ENCODE assay signal across 27 cellular contexts in genomic region chr3:196736670-196737374, GRCh38. TPM values are rescaled to one million over a fixed set of nuclear protein-coding genes. Genes with fewer than 3 reads are reported as not detected.
DNase-seq lines count a peak whose midpoint lies in the region; ATAC-seq, FAIRE-seq and TF ChIP-seq lines count a peak whose summit lies in the region.
"Had no signal": no experiment of that assay in that cellular context is flagged by ENCODE, and none has a peak within 500 bp of the region (broad histone marks: within the 10 kb centered on the region; RNA-seq: fewer than 3 reads in every experiment).

No MANE protein-coding gene starts in this region.

- FAIRE-seq in HepG2 (lab: Jason Lieb, UNC): no peak
- FAIRE-seq: A549, G401.6, GM12878, RCC 7860 had no signal

- H2BK5ac ChIP-seq in trophoblast cell (ENCODE audit: low read depth, low read length, poor library complexity): no peak overlapping the region

- H3K27me3 Mint-ChIP-seq in T-helper 17 cell: no peaks in the 10 kb centered on the region
- H3K27me3 Mint-ChIP-seq in central memory CD8-positive, alpha-beta T cell: no peaks in the 10 kb centered on the region
- H3K27me3 Mint-ChIP-seq: CD4-positive, alpha-beta memory T cell had no signal

- no peaks in the 10 kb centered on the region for H3K9me3 Mint-ChIP-seq in central memory CD8-positive, alpha-beta T cell
- H3K9me3 Mint-ChIP-seq: CD4-positive, alpha-beta memory T cell had no signal

- TF ChIP-seq EP300 in HepG2 (IDR thresholded peaks at IDR 0.05; ENCODE audit: low read depth in 2 of 2, low read length in 2 of 2): peak in 1 of 2 experiments; percentile 61; a peak in 1 of 4 replicates
- TF ChIP-seq EP300 in HepG2 (CRISPR knock-in tag; IDR thresholded peaks at IDR 0.05; ENCODE audit: borderline replicate concordance): peak; percentile 38; the same call in 1 of the 2 replicates

- peaks cover 10% of the 10 kb centered on the region for H3K79me1 ChIP-seq in trophoblast cell (ENCODE audit: low read length)

- no peak overlapping the region for H3K14ac ChIP-seq in trophoblast cell (ENCODE audit: low read length)

- H2BK120ac ChIP-seq in trophoblast cell (ENCODE audit: insufficient read depth, low read length, poor library complexity): no peak overlapping the region

- H3K27me3 ChIP-seq in HepG2 (ENCODE audit: control insufficient read depth in 1 of 2, insufficient read depth in 2 of 2, low read length in 2 of 2) (no peaks in the 10 kb centered on the region; a peak in 1 of 5 replicates), right lobe of liver (no peaks in the 10 kb centered on the region), trophoblast cell (ENCODE audit: insufficient read depth, low read length) (no peaks in the 10 kb centered on the region), left lung (no peaks in the 10 kb centered on the region), ascending aorta (no peaks in the 10 kb centered on the region)
- H3K27me3 ChIP-seq: BLaER1 treated with 17β-estradiol and CSF1 and Interleukin-3, amounts not matched to agents 10 nM and 100 nM had no signal

- peaks cover 6% of the 10 kb centered on the region for H4K20me1 ChIP-seq in HepG2 (ENCODE audit: insufficient read depth, low read length)

- CTCF ChIA-PET in HepG2 (lab: Yijun Ruan, JAX; ENCODE audit: low intra/inter-chr PET ratio, low total read pairs): no interaction called here

- no peak overlapping the region for H4K8ac ChIP-seq in trophoblast cell (ENCODE audit: low read depth, low read length)

- no peaks in the 10 kb centered on the region for H3K9me3 ChIP-seq in HepG2 (ENCODE audit: low read length)
- H3K9me3 ChIP-seq in right lobe of liver: no peaks in the 10 kb centered on the region
- no peaks in the 10 kb centered on the region for H3K9me3 ChIP-seq in T-helper 17 cell (ENCODE audit: control insufficient read depth, low read length, poor library complexity, severe bottlenecking)
- no peaks in the 10 kb centered on the region for H3K9me3 ChIP-seq in trophoblast cell (ENCODE audit: insufficient read depth, low read depth, low read length)
- no peaks in the 10 kb centered on the region for H3K9me3 ChIP-seq in left lung
- H3K9me3 ChIP-seq in ascending aorta: no peaks in the 10 kb centered on the region
- H3K9me3 ChIP-seq: A549 had no signal

- POLR2A ChIA-PET in HepG2 (lab: Yijun Ruan, JAX): interaction anchor here (0.7 to 1.1 kb wide), 2 partner anchors 24 to 25 kb away, joined by 3 to 4 read pairs; partner anchors contain the start of genes CEP19 and PIGX

- H2AK5ac ChIP-seq in trophoblast cell (ENCODE audit: low read length): no peak overlapping the region

- no peak overlapping the region for H3K4me3 Mint-ChIP-seq in T-helper 17 cell
- no peak overlapping the region for H3K4me3 Mint-ChIP-seq in central memory CD8-positive, alpha-beta T cell
- H3K4me3 Mint-ChIP-seq: CD4-positive, alpha-beta memory T cell had no signal

- H4K91ac ChIP-seq in trophoblast cell (ENCODE audit: low read depth, low read length): no peak overlapping the region

- no peak overlapping the region for H3K18ac ChIP-seq in trophoblast cell (ENCODE audit: low read length)

- H3K36me3 ChIP-seq in HepG2 (replicated peaks in 1 of 2; ENCODE audit: control insufficient read depth in 1 of 2, insufficient read depth in 2 of 2, low read length in 2 of 2) (0 out of 5 replicates have a peak, but pooled peaks cover 0 to 2% of the 10 kb centered on the region in 2 experiments), right lobe of liver (no peaks in the 10 kb centered on the region), trophoblast cell (ENCODE audit: control insufficient read depth in 1 of 2, insufficient read depth in 2 of 2, low read length in 2 of 2) (peaks cover 0 to 2% of the 10 kb centered on the region in 2 experiments), left lung (peaks cover 0 to 10% of the 10 kb centered on the region in 2 donors), ascending aorta (no peaks in the 10 kb centered on the region)

- H3K4ac ChIP-seq in trophoblast cell (ENCODE audit: low read depth, low read length): no peak overlapping the region

- peak overlapping the region; percentile 35 for H3K27ac ChIP-seq in HepG2 (ENCODE audit: extremely low read length, insufficient read depth, low read length)
- H3K27ac ChIP-seq in right lobe of liver: no peak overlapping the region
- H3K27ac ChIP-seq in trophoblast cell (ENCODE audit: low read depth, low read length): no peak overlapping the region
- H3K27ac ChIP-seq in left lung: no peak overlapping the region
- H3K27ac ChIP-seq in ascending aorta: no peak overlapping the region
- H3K27ac ChIP-seq: A549; BLaER1 treated with 17β-estradiol and CSF1 and Interleukin-3, amounts not matched to agents 10 nM and 100 nM; HL-60; SK-N-MC had no signal

- no peak overlapping the region for H3K23ac ChIP-seq in trophoblast cell (ENCODE audit: low read length)

- H2AFZ ChIP-seq in HepG2 (ENCODE audit: low read length) (no peak overlapping the region), trophoblast cell (ENCODE audit: insufficient read depth, low read length, poor library complexity) (no peak overlapping the region)

- H3K27ac Mint-ChIP-seq in T-helper 17 cell: peak overlapping the region; percentile 64
- H3K27ac Mint-ChIP-seq in central memory CD8-positive, alpha-beta T cell (ENCODE audit: low read depth): peak overlapping the region; percentile 61

- no peak overlapping the region for H3K9ac ChIP-seq in HepG2 (ENCODE audit: insufficient read depth, low read depth, low read length)
- no peak overlapping the region for H3K9ac ChIP-seq in trophoblast cell (ENCODE audit: low read length)
- H3K9ac ChIP-seq: BLaER1 treated with 17β-estradiol and CSF1 and Interleukin-3, amounts not matched to agents 10 nM and 100 nM had no signal

- H3K4me2 ChIP-seq in HepG2 (ENCODE audit: low read depth, low read length): peak overlapping the region; percentile 26; the same call in 1 of the 2 replicates
- H3K4me2 ChIP-seq in trophoblast cell (ENCODE audit: low read length): no peak overlapping the region
- H3K4me2 ChIP-seq: A549; BLaER1 treated with 17β-estradiol and CSF1 and Interleukin-3, amounts not matched to agents 10 nM and 100 nM had no signal

- WGBS in HepG2 (ENCODE audit: low lambda C conversion rate): 43% methylated on average over 4 of the region's 4 CpGs
- WGBS in right lobe of liver (ENCODE audit: insufficient coverage, low coverage, low lambda C conversion rate, missing lambda C conversion rate): 55% methylated on average over 4 of the region's 4 CpGs
- no CpG with 5 or more reads among the region's 4 CpGs for WGBS in trophoblast cell (ENCODE audit: extremely low coverage, insufficient coverage, insufficient read length)

- peaks cover 3% of the 10 kb centered on the region for H3K36me3 Mint-ChIP-seq in T-helper 17 cell (ENCODE audit: low read depth)
- peaks cover 18% of the 10 kb centered on the region for H3K36me3 Mint-ChIP-seq in central memory CD8-positive, alpha-beta T cell (ENCODE audit: insufficient read depth)

- ATAC-seq in HepG2 (no peak), right lobe of liver (no peak), T-helper 17 cell (no peak), left lung (no peak)
- ATAC-seq in central memory CD8-positive, alpha-beta T cell (replicated peaks; ENCODE audit: extremely low read depth, poor library complexity, severe bottlenecking): no peak
- ATAC-seq: A549, GM12878, HCT116 had no signal

- BruUV-seq in HepG2 (replicated peaks; lab: Mats Ljungman, UMichigan): no TSS peak

- peaks cover 20% of the 10 kb centered on the region for H3K79me2 ChIP-seq in HepG2 (ENCODE audit: insufficient read depth, low read length)
- peaks cover 12% of the 10 kb centered on the region for H3K79me2 ChIP-seq in trophoblast cell (ENCODE audit: control insufficient read depth, insufficient read depth, low read length, poor library complexity)

- no peak overlapping the region for H2BK12ac ChIP-seq in trophoblast cell (ENCODE audit: low read length)

- in situ Hi-C loops in HepG2 (cut with HindIII; ENCODE audit: extremely low pct_ligation_motif_present, low pct_unique_long_range_greater_than_20kb): no loop called here

- H3K4me1 Mint-ChIP-seq in T-helper 17 cell: peaks cover 21% of the 10 kb centered on the region
- H3K4me1 Mint-ChIP-seq in central memory CD8-positive, alpha-beta T cell: peaks cover 26% of the 10 kb centered on the region

- no peak for TF ChIP-seq RAD21 in HepG2 (CRISPR knock-in tag; IDR thresholded peaks at IDR 0.05)

- TF ChIP-seq CTCF in HepG2 (CRISPR knock-in tag; IDR thresholded peaks at IDR 0.05) (no peak), right lobe of liver (IDR thresholded peaks at IDR 0.05) (no peak), left lung (IDR thresholded peaks at IDR 0.05) (no peak), ascending aorta (IDR thresholded peaks at IDR 0.05) (no peak)

- TF ChIP-seq POLR2A in HepG2 (IDR thresholded peaks at IDR 0.05; ENCODE audit: insufficient read depth in 1 of 2, low read depth in 2 of 2, low read length in 2 of 2) (no peak), right lobe of liver (IDR thresholded peaks at IDR 0.05) (no peak)

- H4K12ac ChIP-seq in trophoblast cell (ENCODE audit: low read depth, low read length): no peak overlapping the region

- intact Hi-C loops in HepG2 (cut with micrococcal nuclease; ENCODE audit: unreplicated experiment) (no loop called here), right lobe of liver (cut with DNase I) (no loop called here), left lung (cut with DNase I) (no loop called here), ascending aorta (cut with DNase I) (loop anchor here (5.0 kb wide), 1 partner anchor 205 kb away; the partner anchor contains the start of gene NCBP2)

- DNase-seq in HepG2 (ENCODE audit: low spot score): peak; percentile 80
- no peak for DNase-seq in right lobe of liver
- no peak for DNase-seq in T-helper 17 cell
- DNase-seq in central memory CD8-positive, alpha-beta T cell (ENCODE audit: low spot score in 2 of 2): no peak
- peak; percentile 37 to 93 for DNase-seq in trophoblast cell
- no peak for DNase-seq in GM03348 (ENCODE audit: low spot score)
- DNase-seq in left lung: no peak
- DNase-seq in ascending aorta (ENCODE audit: low spot score in 2 of 2): no peak
- DNase-seq: AML-193; CD4-positive, alpha-beta memory T cell; COR-L47; GOT3; Karpas-422; NCI-H1092; NCI-H187 treated with DMSO at 0.1 percent for 48 hours; NCI-H2171 treated with DMSO at 0.1 percent for 48 hours; NCI-H345; NCI-H524; SIG-M5 had no signal

- H3K4me3 ChIP-seq in HepG2 (replicated peaks in 1 of 3; ENCODE audit: insufficient read depth in 1 of 3, low read depth in 2 of 3, low read length in 3 of 3): no peak overlapping the region
- H3K4me3 ChIP-seq in right lobe of liver: no peak overlapping the region
- H3K4me3 ChIP-seq in trophoblast cell (ENCODE audit: low read depth, low read length): no peak overlapping the region
- H3K4me3 ChIP-seq in left lung: no peak overlapping the region
- no peak overlapping the region for H3K4me3 ChIP-seq in ascending aorta
- H3K4me3 ChIP-seq: A549; BLaER1 treated with 17β-estradiol and CSF1 and Interleukin-3, amounts not matched to agents 10 nM and 100 nM; GM12878; SK-N-MC had no signal

- H3K4me1 ChIP-seq in HepG2 (ENCODE audit: insufficient read depth, low read length) (peaks cover 41% of the 10 kb centered on the region), right lobe of liver (peaks cover 0 to 7% (median 2%) of the 10 kb centered on the region in 4 donors), trophoblast cell (ENCODE audit: control insufficient read depth in 1 of 2, insufficient read depth in 2 of 2, low read length in 2 of 2) (no peaks in the 10 kb centered on the region), left lung (peaks cover 0 to 13% of the 10 kb centered on the region in 2 donors), ascending aorta (peaks cover 4 to 6% of the 10 kb centered on the region in 2 donors)

RNA-seq across cellular contexts. Expression of gene PAK2, which starts 2.8 kb away (rescaled TPM):
- total RNA-seq in HepG2 (2016; rRNA removed; fragmentation: Illumina TruSeq; extraction: Trizol) (24.7 and 52.5 TPM in 2 replicates), right lobe of liver (10 to 100 TPM; 35.7 to 59.6 (median 42.0) TPM), T-helper 17 cell (10 to 100 TPM; 70.6 to 80.0 TPM), left lung (10 to 100 TPM; 71.6 to 87.1 TPM), ascending aorta (24.4 TPM)
- 29.7 and 29.8 TPM in 2 replicates for total RNA-seq in HepG2 (2016; cell fraction: cytosol; rRNA removed; fragmentation: Illumina TruSeq; extraction: Trizol; ENCODE audit: low read depth)
- total RNA-seq in HepG2 (2016; cell fraction: insoluble cytoplasmic fraction; rRNA removed; fragmentation: Illumina TruSeq; extraction: Trizol): 25.8 and 50.8 TPM in 2 replicates
- total RNA-seq in HepG2 (2016; cell fraction: membrane; rRNA removed; fragmentation: Illumina TruSeq; extraction: Trizol): 26.7 and 27.3 TPM in 2 replicates
- 21.3 and 28.8 TPM in 2 replicates for total RNA-seq in HepG2 (2016; cell fraction: nucleus; rRNA removed; fragmentation: Illumina TruSeq; extraction: Trizol)
- 20.7 and 23.0 TPM in 2 replicates for polyA plus RNA-seq in HepG2 (2011; rRNA removed)
- polyA plus RNA-seq in HepG2 (2011; cell fraction: cytosol; rRNA removed): 17.8 and 24.1 TPM in 2 replicates
- 6.9 and 11.2 TPM in 2 replicates for polyA plus RNA-seq in HepG2 (2011; cell fraction: nucleus; rRNA removed)
- 46.1 and 48.3 TPM in 2 replicates for polyA plus RNA-seq in HepG2 (2012)
- polyA plus RNA-seq in HepG2 (2016; cell fraction: cytosol; fragmentation: Illumina TruSeq; extraction: Trizol; ENCODE audit: low read depth): 3.5 TPM in 2 replicates
- polyA plus RNA-seq in HepG2 (2016; cell fraction: insoluble cytoplasmic fraction; fragmentation: Illumina TruSeq; extraction: Trizol; ENCODE audit: low read depth): 52.9 and 62.1 TPM in 2 replicates
- 13.7 and 14.3 TPM in 2 replicates for polyA plus RNA-seq in HepG2 (2016; cell fraction: membrane; fragmentation: Illumina TruSeq; extraction: Trizol; ENCODE audit: low read depth)
- 27.3 and 28.5 TPM in 2 replicates for polyA plus RNA-seq in HepG2 (2016; cell fraction: nucleus; fragmentation: Illumina TruSeq; extraction: Trizol; ENCODE audit: insufficient read depth, low read depth)
- polyA minus RNA-seq in HepG2 (2011; rRNA and poly(A)+ RNA removed; ENCODE audit: low replicate concordance): 53.5 and 73.4 TPM in 2 replicates
- polyA minus RNA-seq in HepG2 (2011; cell fraction: cytosol; rRNA and poly(A)+ RNA removed): 63.8 and 71.2 TPM in 2 replicates
- 23.6 and 36.4 TPM in 2 replicates for polyA minus RNA-seq in HepG2 (2011; cell fraction: nucleus; rRNA and poly(A)+ RNA removed)
- 38.4 and 40.0 TPM in 2 replicates for polyA plus RNA-seq in trophoblast cell (2013)

RNA-seq across cellular contexts. Expression of gene PIGX, which starts 24.6 kb away (rescaled TPM):
- total RNA-seq in HepG2 (2016; rRNA removed; fragmentation: Illumina TruSeq; extraction: Trizol): 19.2 and 21.3 TPM in 2 replicates
- 14.5 and 16.7 TPM in 2 replicates for total RNA-seq in HepG2 (2016; cell fraction: cytosol; rRNA removed; fragmentation: Illumina TruSeq; extraction: Trizol; ENCODE audit: low read depth)
- 20.4 TPM in 2 replicates for total RNA-seq in HepG2 (2016; cell fraction: insoluble cytoplasmic fraction; rRNA removed; fragmentation: Illumina TruSeq; extraction: Trizol)
- total RNA-seq in HepG2 (2016; cell fraction: membrane; rRNA removed; fragmentation: Illumina TruSeq; extraction: Trizol): 21.3 and 29.5 TPM in 2 replicates
- total RNA-seq in HepG2 (2016; cell fraction: nucleus; rRNA removed; fragmentation: Illumina TruSeq; extraction: Trizol): 13.8 and 14.2 TPM in 2 replicates
- polyA plus RNA-seq in HepG2 (2011; rRNA removed): 9.8 and 13.2 TPM in 2 replicates
- 7.1 and 12.4 TPM in 2 replicates for polyA plus RNA-seq in HepG2 (2011; cell fraction: cytosol; rRNA removed)
- 2.3 and 2.9 TPM in 2 replicates for polyA plus RNA-seq in HepG2 (2011; cell fraction: nucleus; rRNA removed)
- polyA plus RNA-seq in HepG2 (2012): 8.7 and 12.5 TPM in 2 replicates
- polyA plus RNA-seq in HepG2 (2016; cell fraction: cytosol; fragmentation: Illumina TruSeq; extraction: Trizol; ENCODE audit: low read depth): 13.7 and 19.3 TPM in 2 replicates
- 18.2 and 21.5 TPM in 2 replicates for polyA plus RNA-seq in HepG2 (2016; cell fraction: insoluble cytoplasmic fraction; fragmentation: Illumina TruSeq; extraction: Trizol; ENCODE audit: low read depth)
- 18.3 and 23.7 TPM in 2 replicates for polyA plus RNA-seq in HepG2 (2016; cell fraction: membrane; fragmentation: Illumina TruSeq; extraction: Trizol; ENCODE audit: low read depth)
- 17.8 and 22.2 TPM in 2 replicates for polyA plus RNA-seq in HepG2 (2016; cell fraction: nucleus; fragmentation: Illumina TruSeq; extraction: Trizol; ENCODE audit: insufficient read depth, low read depth)
- polyA minus RNA-seq in HepG2 (2011; rRNA and poly(A)+ RNA removed; ENCODE audit: low replicate concordance): 5.1 and 15.9 TPM in 2 replicates
- polyA minus RNA-seq in HepG2 (2011; cell fraction: cytosol; rRNA and poly(A)+ RNA removed): 7.3 and 7.4 TPM in 2 replicates
- polyA minus RNA-seq in HepG2 (2011; cell fraction: nucleus; rRNA and poly(A)+ RNA removed): 4.1 and 5.0 TPM in 2 replicates
- total RNA-seq in right lobe of liver: 10 to 100 TPM in 2 of 6 experiments, 1 to 10 TPM in 4; 6.4 to 17.0 (median 7.2) TPM
- 10 to 100 TPM; 18.0 to 19.7 TPM for total RNA-seq in T-helper 17 cell
- polyA plus RNA-seq in trophoblast cell (2013): 13.0 and 14.8 TPM in 2 replicates
- 10 to 100 TPM; 21.7 to 21.9 TPM for total RNA-seq in left lung
- total RNA-seq in ascending aorta: 47.7 TPM

RNA-seq across cellular contexts. Expression of gene CEP19, which starts 24.8 kb away (rescaled TPM):
- total RNA-seq in HepG2 (2016; rRNA removed; fragmentation: Illumina TruSeq; extraction: Trizol) (1.2 and 1.5 TPM in 2 replicates), right lobe of liver (under 1 TPM; 0.37 to 0.99 (median 0.51) TPM), T-helper 17 cell (1 to 10 TPM; 1.4 to 2.1 TPM), left lung (1 to 10 TPM; 3.1 TPM), ascending aorta (2.6 TPM)
- 0.79 and 1.0 TPM in 2 replicates for total RNA-seq in HepG2 (2016; cell fraction: cytosol; rRNA removed; fragmentation: Illumina TruSeq; extraction: Trizol; ENCODE audit: low read depth)
- total RNA-seq in HepG2 (2016; cell fraction: insoluble cytoplasmic fraction; rRNA removed; fragmentation: Illumina TruSeq; extraction: Trizol): 1.6 and 1.8 TPM in 2 replicates
- total RNA-seq in HepG2 (2016; cell fraction: membrane; rRNA removed; fragmentation: Illumina TruSeq; extraction: Trizol): 2.4 and 3.0 TPM in 2 replicates
- total RNA-seq in HepG2 (2016; cell fraction: nucleus; rRNA removed; fragmentation: Illumina TruSeq; extraction: Trizol): 0.60 and 0.71 TPM in 2 replicates
- polyA plus RNA-seq in HepG2 (2011; rRNA removed): 0.43 and 0.48 TPM in 2 replicates
- polyA plus RNA-seq in HepG2 (2011; cell fraction: cytosol; rRNA removed): 0.16 and 0.23 TPM in 2 replicates
- 0.10 TPM in 1 of 2 replicates, not detected in the other for polyA plus RNA-seq in HepG2 (2011; cell fraction: nucleus; rRNA removed)
- polyA plus RNA-seq in HepG2 (2012): 0.32 and 0.53 TPM in 2 replicates
- 0.61 and 0.97 TPM in 2 replicates for polyA plus RNA-seq in HepG2 (2016; cell fraction: cytosol; fragmentation: Illumina TruSeq; extraction: Trizol; ENCODE audit: low read depth)
- polyA plus RNA-seq in HepG2 (2016; cell fraction: insoluble cytoplasmic fraction; fragmentation: Illumina TruSeq; extraction: Trizol; ENCODE audit: low read depth): 1.2 and 1.5 TPM in 2 replicates
- polyA plus RNA-seq in HepG2 (2016; cell fraction: membrane; fragmentation: Illumina TruSeq; extraction: Trizol; ENCODE audit: low read depth): 1.4 and 1.9 TPM in 2 replicates
- polyA plus RNA-seq in HepG2 (2016; cell fraction: nucleus; fragmentation: Illumina TruSeq; extraction: Trizol; ENCODE audit: insufficient read depth, low read depth): 0.63 and 0.81 TPM in 2 replicates
- 0.12 and 0.42 TPM in 2 replicates for polyA minus RNA-seq in HepG2 (2011; rRNA and poly(A)+ RNA removed; ENCODE audit: low replicate concordance)
- polyA minus RNA-seq in HepG2 (2011; cell fraction: cytosol; rRNA and poly(A)+ RNA removed): 0.30 and 0.53 TPM in 2 replicates
- polyA minus RNA-seq in HepG2 (2011; cell fraction: nucleus; rRNA and poly(A)+ RNA removed): 0.25 TPM in 1 of 2 replicates, not detected in the other
- polyA plus RNA-seq in trophoblast cell (2013): 1.7 and 2.1 TPM in 2 replicates

Comparison
In these comparisons a context has a peak if more than half of its experiments do, and no peak if none do; other contexts are left out.
1. DNase-seq: peak in HepG2 (single experiment) and trophoblast cell (2 of 2); none in right lobe of liver (0 of 3), T-helper 17 cell (0 of 3), central memory CD8-positive, alpha-beta T cell (0 of 2), GM03348 (single experiment), left lung (0 of 2) and ascending aorta (0 of 2).